Comparison of ENCODE assay signal across 12 cellular contexts in genomic region chr1:200816624-200817224, GRCh38. TPM values are rescaled to one million over a fixed set of nuclear protein-coding genes. Genes with fewer than 3 reads are reported as not detected.
"Had no signal": no experiment of that assay in that cellular context is flagged by ENCODE, and none has a peak within 500 bp of the region (broad histone marks: within the 10 kb centered on the region; RNA-seq: fewer than 3 reads in every experiment).

No MANE protein-coding gene starts in this region.

RNA-seq across cellular contexts. Expression of gene GPR25, which starts 56.1 kb away (rescaled TPM):
- total RNA-seq: natural killer cell treated with Interleukin-12 subunit alpha and Interleukin-12 subunit beta and Interleukin-15 and Interleukin-18, amount 100 ng/mL, for 72 hours; neural crest cell; omental fat pad; osteocyte; posterior vena cava; pulmonary artery endothelial cell; right atrium auricular region; sciatic nerve; smooth muscle cell; suprapubic skin; urinary bladder had no signal
- polyA plus RNA-seq: pancreas, smooth muscle cell had no signal
